8 cellular contexts compared by ENCODE assay signal in the genomic region with DNA sequence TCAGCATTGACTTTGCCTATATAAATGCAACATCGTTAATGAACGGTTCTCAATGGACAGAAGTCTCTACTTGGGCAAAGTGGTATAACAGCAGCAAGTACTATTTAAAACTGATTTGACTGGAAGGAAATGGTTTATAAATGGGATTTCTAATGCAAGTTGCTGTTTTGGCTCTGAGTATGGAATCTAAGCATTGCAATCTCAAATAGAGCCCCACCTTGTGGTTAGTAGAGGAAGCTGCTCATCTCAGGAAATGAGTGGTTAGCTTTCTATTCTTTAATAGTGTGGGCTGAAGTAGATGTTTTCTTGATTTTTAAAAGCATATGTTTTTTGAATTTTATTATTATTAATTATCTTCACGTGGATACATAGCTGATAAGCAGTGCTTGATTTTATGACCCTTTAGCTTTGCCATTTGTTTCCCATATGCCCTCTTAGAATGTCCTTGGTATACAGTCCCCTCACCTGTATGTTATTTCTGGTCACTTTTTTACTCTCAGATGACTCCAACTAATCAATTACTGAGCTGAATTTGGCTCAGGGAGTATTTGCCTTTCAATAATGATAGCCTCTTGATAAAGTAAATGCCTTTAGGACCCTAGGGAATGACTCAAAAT.
A peak's percentile ranks its signal among the peaks of the same experiment; 100 is the strongest.
DNase-seq lines count a peak whose midpoint lies in the region; ATAC-seq and TF ChIP-seq lines count a peak whose summit lies in the region.

No MANE protein-coding gene starts in this region.

- no peaks in the 10 kb centered on the region for H3K4me1 Mint-ChIP-seq in activated T-cell treated with anti-CD3 and anti-CD28 coated beads, Interleukin-2, amount 50 U/mL, for 4 hours (ENCODE audit: low read depth)

- H3K27me3 Mint-ChIP-seq in activated T-cell treated with anti-CD3 and anti-CD28 coated beads, Interleukin-2, amount 50 U/mL, for 4 hours (ENCODE audit: low read depth) = no peaks in the 10 kb centered on the region

- peak; percentile 84 for TF ChIP-seq CTCF in epithelial cell of proximal tubule (conservative IDR thresholded peaks at IDR 0.05; ENCODE audit: low read depth, low read length)

- peak; percentile 71 to 72 for ATAC-seq in activated T-cell treated with anti-CD3 and anti-CD28 coated beads, Interleukin-2, amount 50 U/mL, for 4 hours
- ATAC-seq in GM21447 (IDR thresholded peaks at IDR 0.05; ENCODE audit: unreplicated experiment) = peak; percentile 93
- peak; percentile 88 for ATAC-seq in HG03571 (IDR thresholded peaks at IDR 0.05; ENCODE audit: unreplicated experiment)

- H3K36me3 Mint-ChIP-seq in activated T-cell treated with anti-CD3 and anti-CD28 coated beads, Interleukin-2, amount 50 U/mL, for 4 hours (ENCODE audit: insufficient read depth) = no peaks in the 10 kb centered on the region

- peaks cover 3% of the 10 kb centered on the region for H3K9me3 Mint-ChIP-seq in activated T-cell treated with anti-CD3 and anti-CD28 coated beads, Interleukin-2, amount 50 U/mL, for 4 hours

- H3K4me3 ChIP-seq in epithelial cell of proximal tubule (ENCODE audit: low read depth, low read length) = no peak overlapping the region

- DNase-seq in activated T-cell treated with anti-CD3 and anti-CD28 coated beads, Interleukin-2, amount 50 U/mL, for 4 hours = no peak
- no peak for DNase-seq in activated T-cell treated with anti-CD3 and anti-CD28 coated beads, Interleukin-2, amount 50 U/mL, for 48 hours
- DNase-seq in RPMI8226 (peak; percentile 61), epithelial cell of proximal tubule (ENCODE audit: low read depth) (no peak), non-pigmented ciliary epithelial cell (ENCODE audit: low read depth) (peak; percentile 14), ureter (ENCODE audit: low spot score) (no peak)

- H3K4me3 Mint-ChIP-seq in activated T-cell treated with anti-CD3 and anti-CD28 coated beads, Interleukin-2, amount 50 U/mL, for 4 hours = no peak overlapping the region

Comparison
In these comparisons a context has a peak if more than half of its experiments do, and no peak if none do; other contexts are left out.
1. DNase-seq: peak in RPMI8226 (single experiment) and non-pigmented ciliary epithelial cell (single experiment); none in activated T-cell treated with anti-CD3 and anti-CD28 coated beads, Interleukin-2, amount 50 U/mL, for 4 hours (single experiment), activated T-cell treated with anti-CD3 and anti-CD28 coated beads, Interleukin-2, amount 50 U/mL, for 48 hours (0 of 2), epithelial cell of proximal tubule (single experiment) and ureter (single experiment).
2. Peak in every context shown above with its lines, with median percentiles within 50 percentile points of each other: ATAC-seq.